Comparison of ENCODE assay signal across 10 cellular contexts in genomic region chr2:13711154-13711553, GRCh38.
"Had no signal": no experiment of that assay in that cellular context is flagged by ENCODE, and none has a peak within 500 bp of the region (broad histone marks: within the 10 kb centered on the region; RNA-seq: fewer than 3 reads in every experiment).

No MANE protein-coding gene starts in this region.

- H3K36me3 ChIP-seq: HAP-1 had no signal

- H3K27ac ChIP-seq: GM23248 had no signal

- H3K9me3 ChIP-seq: HAP-1 had no signal

- FAIRE-seq: H1, H54 had no signal

- DNase-seq: GM23248, H7, H9, HCEC 1CT, HFFc6 had no signal

- H3K4me3 ChIP-seq: GM23248, GM23338, HAP-1 had no signal

- H3K4me1 ChIP-seq: HAP-1 had no signal

- ATAC-seq: GM23338, HCT116 had no signal
